In the genomic region with DNA sequence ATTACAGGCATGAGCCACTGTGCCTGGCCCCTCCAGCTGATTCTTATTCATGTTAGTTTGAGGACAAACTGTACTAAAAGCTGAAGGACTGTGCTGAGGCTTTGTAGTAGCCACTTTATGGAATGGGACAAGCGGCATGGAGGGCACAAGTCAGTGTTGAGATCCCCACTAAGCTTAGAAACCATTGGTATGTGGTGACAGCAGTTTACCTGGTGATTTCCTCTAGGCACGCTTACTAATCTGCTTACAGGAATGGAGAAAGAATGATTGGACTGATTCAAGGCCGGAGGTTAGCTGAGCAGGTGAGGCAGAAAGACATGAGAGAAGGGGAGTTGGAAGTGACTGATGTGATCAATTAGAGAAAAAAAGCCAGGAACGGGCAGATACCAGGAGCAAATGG, we compare ENCODE assay signal across 18 cellular contexts. TPM values are rescaled to one million over a fixed set of nuclear protein-coding genes. Genes with fewer than 3 reads are reported as not detected.
DNase-seq lines count a peak whose midpoint lies in the region; ATAC-seq, FAIRE-seq and TF ChIP-seq lines count a peak whose summit lies in the region.
"Had no signal": no experiment of that assay in that cellular context is flagged by ENCODE, and none has a peak within 500 bp of the region (broad histone marks: within the 10 kb centered on the region; RNA-seq: fewer than 3 reads in every experiment).

No MANE protein-coding gene starts in this region.

- H3K9me3 ChIP-seq in keratinocyte (ENCODE audit: control insufficient read depth, low read depth, low read length): no peaks in the 10 kb centered on the region
- H3K9me3 ChIP-seq: A549, MG63 had no signal

- dilution Hi-C loops in keratinocyte (cut with MboI; ENCODE audit: extremely low pct_ligation_motif_present, low sequenced_read_pairs): no loop called here

- H3K4me3 Mint-ChIP-seq in activated naive CD4-positive, alpha-beta T cell treated with anti-CD3 and anti-CD28 coated beads, Interleukin-2, amount 50 U/mL, for 24 hours: peak overlapping the region; percentile 40
- H3K4me3 Mint-ChIP-seq in activated naive CD4-positive, alpha-beta T cell treated with anti-CD3 and anti-CD28 coated beads, Interleukin-2, amount 10 ng/mL, durations not matched to agents 7 days and 5 days: no peak overlapping the region
- H3K4me3 Mint-ChIP-seq in activated T-helper 17 cell treated with anti-CD3 and anti-CD28 coated beads, Interleukin-2, amount 50 U/mL, for 72 hours: no peak overlapping the region
- H3K4me3 Mint-ChIP-seq in type B pancreatic cell (peak overlapping the region; percentile 12), immature natural killer cell (no peak overlapping the region)
- H3K4me3 Mint-ChIP-seq: CD14-positive monocyte had no signal

- no peak overlapping the region for H3K27ac ChIP-seq in keratinocyte (ENCODE audit: control insufficient read depth, insufficient read depth, low read length)
- H3K27ac ChIP-seq: A549, KMS-11 had no signal

- CTCF ChIA-PET in activated naive CD4-positive, alpha-beta T cell treated with anti-CD3 and anti-CD28 coated beads, Interleukin-2, amount 10 ng/mL, durations not matched to agents 7 days and 5 days (lab: Charles Lee): no interaction called here

- H3K79me2 ChIP-seq in keratinocyte (ENCODE audit: control insufficient read depth, insufficient read depth, low read length): peaks cover 80% of the 10 kb centered on the region

- peak; percentile 13 for FAIRE-seq in keratinocyte (lab: Jason Lieb, UNC)
- FAIRE-seq: A549, GM12892, GM19239 had no signal

- H3K9me1 ChIP-seq in keratinocyte (ENCODE audit: control insufficient read depth, extremely low read depth, insufficient read depth, low read length): no peaks in the 10 kb centered on the region

- H3K36me3 ChIP-seq in keratinocyte (ENCODE audit: control insufficient read depth in 2 of 2, extremely low read depth in 1 of 2, insufficient read depth in 2 of 2, low read length in 2 of 2): peaks cover 3 to 6% of the 10 kb centered on the region in 2 experiments

- no peaks in the 10 kb centered on the region for H3K9me3 Mint-ChIP-seq in activated naive CD4-positive, alpha-beta T cell treated with anti-CD3 and anti-CD28 coated beads, Interleukin-2, amount 50 U/mL, for 24 hours
- H3K9me3 Mint-ChIP-seq in activated naive CD4-positive, alpha-beta T cell treated with anti-CD3 and anti-CD28 coated beads, Interleukin-2, amount 10 ng/mL, durations not matched to agents 7 days and 5 days: no peaks in the 10 kb centered on the region
- H3K9me3 Mint-ChIP-seq in activated T-helper 17 cell treated with anti-CD3 and anti-CD28 coated beads, Interleukin-2, amount 50 U/mL, for 72 hours: no peaks in the 10 kb centered on the region
- no peaks in the 10 kb centered on the region for H3K9me3 Mint-ChIP-seq in type B pancreatic cell
- no peaks in the 10 kb centered on the region for H3K9me3 Mint-ChIP-seq in immature natural killer cell

- peaks cover 14% of the 10 kb centered on the region for H3K36me3 Mint-ChIP-seq in activated naive CD4-positive, alpha-beta T cell treated with anti-CD3 and anti-CD28 coated beads, Interleukin-2, amount 50 U/mL, for 24 hours
- H3K36me3 Mint-ChIP-seq in activated naive CD4-positive, alpha-beta T cell treated with anti-CD3 and anti-CD28 coated beads, Interleukin-2, amount 10 ng/mL, durations not matched to agents 7 days and 5 days: peaks cover 28% of the 10 kb centered on the region
- peaks cover 39% of the 10 kb centered on the region for H3K36me3 Mint-ChIP-seq in activated T-helper 17 cell treated with anti-CD3 and anti-CD28 coated beads, Interleukin-2, amount 50 U/mL, for 72 hours (ENCODE audit: low read depth)
- peaks cover 30% of the 10 kb centered on the region for H3K36me3 Mint-ChIP-seq in type B pancreatic cell
- H3K36me3 Mint-ChIP-seq in immature natural killer cell: peaks cover 6 to 12% (median 11%) of the 10 kb centered on the region in 3 donors

- TF ChIP-seq CTCF in keratinocyte (optimal IDR thresholded peaks at IDR 0.05 in 1 of 3, IDR thresholded peaks at IDR 0.05 in 1 of 3, conservative IDR thresholded peaks at IDR 0.05 in 1 of 3; ENCODE audit: extremely low read depth in 1 of 3, insufficient read depth in 2 of 3, low read length in 3 of 3) (no peak), type B pancreatic cell (conservative IDR thresholded peaks at IDR 0.05) (no peak)

- DNase-seq in activated naive CD4-positive, alpha-beta T cell treated with anti-CD3 and anti-CD28 coated beads, Interleukin-2, amount 10 ng/mL, durations not matched to agents 7 days and 5 days: no peak
- no peak for DNase-seq in keratinocyte (ENCODE audit: low read depth, low spot score)
- no peak for DNase-seq in type B pancreatic cell (ENCODE audit: extremely low spot score, unreplicated experiment)
- DNase-seq in GF-D8 (lab: John Stamatoyannopoulos, UW): no peak
- DNase-seq in immature natural killer cell: no peak
- no peak for DNase-seq in activated naive CD4-positive, alpha-beta T cell treated with Interleukin-2 at 50 U/mL for 16 hours
- DNase-seq: DMS79, MG63, NCI-H1105, NCI-H1694 treated with DMSO at 0.1 percent for 48 hours, NCI-H774 had no signal

- no peak overlapping the region for H3K4me3 ChIP-seq in keratinocyte (ENCODE audit: control insufficient read depth in 2 of 3, extremely low read depth in 1 of 3, insufficient read depth in 2 of 3, low read depth in 1 of 3, low read length in 3 of 3)
- H3K4me3 ChIP-seq: A549, MG63 had no signal

- no peak overlapping the region for H2AFZ ChIP-seq in keratinocyte (ENCODE audit: control insufficient read depth, low read length)

- peak overlapping the region; percentile 57 for H3K27ac Mint-ChIP-seq in activated naive CD4-positive, alpha-beta T cell treated with anti-CD3 and anti-CD28 coated beads, Interleukin-2, amount 50 U/mL, for 24 hours
- H3K27ac Mint-ChIP-seq in activated naive CD4-positive, alpha-beta T cell treated with anti-CD3 and anti-CD28 coated beads, Interleukin-2, amount 10 ng/mL, durations not matched to agents 7 days and 5 days: no peak overlapping the region
- H3K27ac Mint-ChIP-seq in activated T-helper 17 cell treated with anti-CD3 and anti-CD28 coated beads, Interleukin-2, amount 50 U/mL, for 72 hours: peak overlapping the region; percentile 30
- H3K27ac Mint-ChIP-seq in type B pancreatic cell: peak overlapping the region; percentile 25
- H3K27ac Mint-ChIP-seq in immature natural killer cell: peak overlapping the region in 2 of 6 donors; percentile 17 to 21

- H3K27me3 ChIP-seq in keratinocyte (ENCODE audit: control insufficient read depth, extremely low read depth, insufficient read depth, low read length): no peaks in the 10 kb centered on the region
- H3K27me3 ChIP-seq: MG63 had no signal

- peaks cover 8% of the 10 kb centered on the region for H3K4me1 ChIP-seq in keratinocyte (ENCODE audit: control insufficient read depth, extremely low read depth, insufficient read depth, low read length)

- H3K9ac ChIP-seq in keratinocyte (ENCODE audit: control insufficient read depth, extremely low read depth, insufficient read depth, low read length): no peak overlapping the region
- H3K9ac ChIP-seq: KMS-11 had no signal

- H3K4me1 Mint-ChIP-seq in activated naive CD4-positive, alpha-beta T cell treated with anti-CD3 and anti-CD28 coated beads, Interleukin-2, amount 50 U/mL, for 24 hours: peaks cover 42% of the 10 kb centered on the region
- H3K4me1 Mint-ChIP-seq in activated naive CD4-positive, alpha-beta T cell treated with anti-CD3 and anti-CD28 coated beads, Interleukin-2, amount 10 ng/mL, durations not matched to agents 7 days and 5 days: peaks cover 23% of the 10 kb centered on the region
- H3K4me1 Mint-ChIP-seq in activated T-helper 17 cell treated with anti-CD3 and anti-CD28 coated beads, Interleukin-2, amount 50 U/mL, for 72 hours: peaks cover 24% of the 10 kb centered on the region
- H3K4me1 Mint-ChIP-seq in type B pancreatic cell (ENCODE audit: unreplicated experiment): peaks cover 28% of the 10 kb centered on the region
- peaks cover 24 to 36% of the 10 kb centered on the region in 2 donors for H3K4me1 Mint-ChIP-seq in immature natural killer cell

- H3K27me3 Mint-ChIP-seq in activated naive CD4-positive, alpha-beta T cell treated with anti-CD3 and anti-CD28 coated beads, Interleukin-2, amount 50 U/mL, for 24 hours: no peaks in the 10 kb centered on the region
- H3K27me3 Mint-ChIP-seq in activated naive CD4-positive, alpha-beta T cell treated with anti-CD3 and anti-CD28 coated beads, Interleukin-2, amount 10 ng/mL, durations not matched to agents 7 days and 5 days: no peaks in the 10 kb centered on the region
- H3K27me3 Mint-ChIP-seq in activated T-helper 17 cell treated with anti-CD3 and anti-CD28 coated beads, Interleukin-2, amount 50 U/mL, for 72 hours: no peaks in the 10 kb centered on the region
- no peaks in the 10 kb centered on the region for H3K27me3 Mint-ChIP-seq in type B pancreatic cell
- H3K27me3 Mint-ChIP-seq in immature natural killer cell (ENCODE audit: low read depth in 3 of 3): peaks cover 6 to 10% (median 7%) of the 10 kb centered on the region in 3 donors

- no peaks in the 10 kb centered on the region for H4K20me1 ChIP-seq in keratinocyte (ENCODE audit: control insufficient read depth, extremely low read depth, insufficient read depth, low read length)

- no peak for ATAC-seq in activated T-helper 17 cell treated with anti-CD3 and anti-CD28 coated beads, Interleukin-2, amount 50 U/mL, for 72 hours (replicated peaks)
- ATAC-seq: A549 had no signal

- H3K4me2 ChIP-seq in keratinocyte (ENCODE audit: control insufficient read depth, extremely low read depth, insufficient read depth, low read depth, low read length): no peak overlapping the region
- H3K4me2 ChIP-seq: A549, KMS-11 had no signal

RNA-seq across cellular contexts. Expression of a gene that starts 3.7 kb away (rescaled TPM):
- total RNA-seq in activated T-helper 17 cell treated with anti-CD3 and anti-CD28 coated beads, Interleukin-2, amount 50 U/mL, for 72 hours: 10 to 100 TPM; 11.3 to 13.8 TPM
- polyA plus RNA-seq in keratinocyte: 7.4 to 8.6 TPM (median 7.5 TPM) in 3 replicates
- 5.7 TPM for polyA plus RNA-seq in keratinocyte (2011; ENCODE audit: low read depth)
- polyA plus RNA-seq in keratinocyte (2011; cell fraction: cytosol; rRNA removed): 4.1 and 5.5 TPM in 2 replicates
- 12.6 and 13.3 TPM in 2 replicates for polyA plus RNA-seq in keratinocyte (2011; cell fraction: nucleus; rRNA removed)
- polyA plus RNA-seq in keratinocyte (2012; ENCODE audit: low replicate concordance): 7.7 and 8.8 TPM in 2 replicates
- polyA minus RNA-seq in keratinocyte: 23.5 to 48.7 TPM (median 34.1 TPM) in 3 replicates
- 12.5 TPM for polyA minus RNA-seq in keratinocyte (2011; cell fraction: cytosol; rRNA and poly(A)+ RNA removed)
- polyA minus RNA-seq in keratinocyte (2011; cell fraction: nucleus; rRNA and poly(A)+ RNA removed): 19.3 and 25.4 TPM in 2 replicates
- total RNA-seq in type B pancreatic cell (ENCODE audit: low replicate concordance): 19.5 and 25.2 TPM in 2 replicates
- polyA plus RNA-seq in immature natural killer cell: 10 to 100 TPM in 1 of 3 donors, 1 to 10 TPM in 2; 1.1 to 18.5 (median 6.8) TPM

RNA-seq across cellular contexts. Expression of a gene that starts 24.9 kb away (rescaled TPM):
- under 1 TPM; 0.39 to 0.77 TPM for total RNA-seq in activated T-helper 17 cell treated with anti-CD3 and anti-CD28 coated beads, Interleukin-2, amount 50 U/mL, for 72 hours
- 1.5 to 2.3 TPM (median 1.8 TPM) in 3 replicates for polyA plus RNA-seq in keratinocyte
- 4.7 TPM for polyA plus RNA-seq in keratinocyte (2011; ENCODE audit: low read depth)
- polyA plus RNA-seq in keratinocyte (2011; cell fraction: cytosol; rRNA removed): 1.5 and 2.0 TPM in 2 replicates
- polyA plus RNA-seq in keratinocyte (2011; cell fraction: nucleus; rRNA removed): 2.5 and 3.2 TPM in 2 replicates
- polyA plus RNA-seq in keratinocyte (2012; ENCODE audit: low replicate concordance): 2.2 and 2.9 TPM in 2 replicates
- polyA minus RNA-seq in keratinocyte: 2.1 to 4.3 TPM (median 2.2 TPM) in 3 replicates
- polyA minus RNA-seq in keratinocyte (2011; cell fraction: cytosol; rRNA and poly(A)+ RNA removed): 2.1 TPM
- polyA minus RNA-seq in keratinocyte (2011; cell fraction: nucleus; rRNA and poly(A)+ RNA removed): 2.1 and 4.0 TPM in 2 replicates
- total RNA-seq in type B pancreatic cell (ENCODE audit: low replicate concordance): 4.5 and 7.0 TPM in 2 replicates
- polyA plus RNA-seq in immature natural killer cell: 1 to 10 TPM in 1 of 3 donors, under 1 TPM in 1, not detected in 1; 0.20 to 1.9 TPM

RNA-seq across cellular contexts. Expression of a gene that starts 44.4 kb away (rescaled TPM):
- 100 to 1,000 TPM; 103 to 105 TPM for total RNA-seq in activated T-helper 17 cell treated with anti-CD3 and anti-CD28 coated beads, Interleukin-2, amount 50 U/mL, for 72 hours
- polyA plus RNA-seq in keratinocyte (12.1 to 14.7 TPM (median 13.1 TPM) in 3 replicates), immature natural killer cell (1 to 10 TPM in 2 of 3 donors, under 1 TPM in 1; 0.54 to 2.3 (median 1.2) TPM)
- 17.7 TPM for polyA plus RNA-seq in keratinocyte (2011; ENCODE audit: low read depth)
- polyA plus RNA-seq in keratinocyte (2011; cell fraction: cytosol; rRNA removed): 6.2 and 11.1 TPM in 2 replicates
- polyA plus RNA-seq in keratinocyte (2011; cell fraction: nucleus; rRNA removed): 17.1 and 20.9 TPM in 2 replicates
- polyA plus RNA-seq in keratinocyte (2012; ENCODE audit: low replicate concordance): 14.2 and 15.5 TPM in 2 replicates
- polyA minus RNA-seq in keratinocyte: 12.0 to 20.6 TPM (median 14.4 TPM) in 3 replicates
- 26.1 TPM for polyA minus RNA-seq in keratinocyte (2011; cell fraction: cytosol; rRNA and poly(A)+ RNA removed)
- polyA minus RNA-seq in keratinocyte (2011; cell fraction: nucleus; rRNA and poly(A)+ RNA removed): 23.6 and 34.1 TPM in 2 replicates
- total RNA-seq in type B pancreatic cell (ENCODE audit: low replicate concordance): 34.3 and 35.4 TPM in 2 replicates

Comparison
In these comparisons a context has a peak if more than half of its experiments do, and no peak if none do; other contexts are left out.
1. H3K4me3 Mint-ChIP-seq: peak in activated naive CD4-positive, alpha-beta T cell treated with anti-CD3 and anti-CD28 coated beads, Interleukin-2, amount 50 U/mL, for 24 hours (single experiment) and type B pancreatic cell (single experiment); none in activated naive CD4-positive, alpha-beta T cell treated with anti-CD3 and anti-CD28 coated beads, Interleukin-2, amount 10 ng/mL, durations not matched to agents 7 days and 5 days (single experiment), activated T-helper 17 cell treated with anti-CD3 and anti-CD28 coated beads, Interleukin-2, amount 50 U/mL, for 72 hours (single experiment) and immature natural killer cell (0 of 5).